ENCODE assay signal across 27 cellular contexts in genomic region chr2:217329023-217329431, GRCh38.
DNase-seq lines count a peak whose midpoint lies in the region; ATAC-seq and TF ChIP-seq lines count a peak whose summit lies in the region.
"Had no signal": no experiment of that assay in that cellular context is flagged by ENCODE, and none has a peak within 500 bp of the region (broad histone marks: within the 10 kb centered on the region; RNA-seq: fewer than 3 reads in every experiment).

No MANE protein-coding gene starts in this region.

- no peak for TF ChIP-seq CTCF in AG09309 (IDR thresholded peaks at IDR 0.05; ENCODE audit: control insufficient read depth, insufficient read depth, low read depth, low read length, missing control alignments)
- no peak for TF ChIP-seq CTCF in fibroblast of the aortic adventitia (IDR thresholded peaks at IDR 0.05; ENCODE audit: insufficient read depth, low read length)
- TF ChIP-seq CTCF in omental fat pad (IDR thresholded peaks at IDR 0.05) = no peak

- ATAC-seq in omental fat pad (ENCODE audit: low FRiP score) = peak; percentile 28
- ATAC-seq in GM21576 (IDR thresholded peaks at IDR 0.05; ENCODE audit: unreplicated experiment) = no peak
- ATAC-seq: A549; activated T-helper 17 cell treated with anti-CD3 and anti-CD28 coated beads, Interleukin-2, amount 50 U/mL, for 72 hours; effector memory CD8-positive, alpha-beta T cell; HepG2; left lung; stimulated activated naive CD8-positive, alpha-beta T cell treated with anti-CD3 and anti-CD28 coated beads, Interleukin-15, amount 100 ng/mL, for 72 hours; T-helper 17 cell had no signal

- H3K9ac ChIP-seq in SK-N-MC (ENCODE audit: insufficient read length) = peak overlapping the region; percentile 76

- peak overlapping the region; percentile 99 for H3K27ac ChIP-seq in SK-N-MC
- H3K27ac ChIP-seq: brain microvascular endothelial cell, C4-2B, HL-60, left lung, neutrophil, SJCRH30 had no signal

- peaks cover 20% of the 10 kb centered on the region for H3K36me3 ChIP-seq in SK-N-MC (ENCODE audit: insufficient read depth, low read length)
- H3K36me3 ChIP-seq: brain microvascular endothelial cell, left lung, neutrophil, SJCRH30 had no signal

- no peaks in the 10 kb centered on the region; the same call in 1 of the 2 replicates for H3K9me3 ChIP-seq in SK-N-MC (ENCODE audit: low read depth, low read length)
- H3K9me3 ChIP-seq: neutrophil, SJCRH30 had no signal

- H3K4me3 ChIP-seq in AG09309 (ENCODE audit: control insufficient read depth, low read depth, low read length) = no peak overlapping the region
- H3K4me3 ChIP-seq in SK-N-MC = peak overlapping the region; percentile 77
- no peak overlapping the region for H3K4me3 ChIP-seq in fibroblast of the aortic adventitia (ENCODE audit: low read depth, low read length)
- H3K4me3 ChIP-seq: A549, left lung, SJCRH30 had no signal

- DNase-seq in AG09309 (ENCODE audit: low read depth) (peak; percentile 1), SK-N-MC (ENCODE audit: low read depth, low spot score) (peak; percentile 94), fibroblast of the aortic adventitia (ENCODE audit: low read depth) (peak; percentile 57), omental fat pad (ENCODE audit: low spot score) (no peak), NCI-H2196 (lab: John Stamatoyannopoulos, UW; ENCODE audit: unreplicated experiment) (no peak), G401 (ENCODE audit: low spot score) (no peak), NCI-H2029 (lab: John Stamatoyannopoulos, UW) (no peak)
- DNase-seq: activated CD4-positive, alpha-beta T cell treated with anti-CD3 and anti-CD28 coated beads, Interleukin-2, amount 10 ng/mL, durations not matched to agents 24 days and 14 days; activated naive CD8-positive, alpha-beta T cell treated with anti-CD3 and anti-CD28 coated beads for 36 hours; brain microvascular endothelial cell; effector memory CD8-positive, alpha-beta T cell; left lung; NCI-H1105 treated with DMSO at 0.1 percent for 48 hours; NCI-H2107; NCI-H510A; retina; SJCRH30; stimulated activated naive CD8-positive, alpha-beta T cell treated with anti-CD3 and anti-CD28 coated beads, Interleukin-15, amount 100 ng/mL, for 72 hours; T-helper 17 cell; trophoblast cell had no signal

- in situ Hi-C loops in G401 (cut with HindIII; ENCODE audit: low sequenced_read_pairs) = no loop called here

Comparison
In these comparisons a context has a peak if more than half of its experiments do, and no peak if none do; other contexts are left out.
1. DNase-seq: peak in AG09309 (single experiment), SK-N-MC (single experiment) and fibroblast of the aortic adventitia (single experiment); none in omental fat pad (single experiment), NCI-H2196 (single experiment), G401 (single experiment) and NCI-H2029 (single experiment).